8 cellular contexts compared by ENCODE assay signal in genomic region chr15:74615313-74616019, GRCh38. TPM values are rescaled to one million over a fixed set of nuclear protein-coding genes. Genes with fewer than 3 reads are reported as not detected.
A peak's percentile ranks its signal among the peaks of the same experiment; 100 is the strongest.
DNase-seq lines count a peak whose midpoint lies in the region; ATAC-seq and TF ChIP-seq lines count a peak whose summit lies in the region.

CLK3 (plus strand) TSS chr15:74615836; CDS start chr15:74619197, 3,361 bp downstream.

- H3K4me3 Mint-ChIP-seq in activated T-helper 17 cell treated with anti-CD3 and anti-CD28 coated beads, Interleukin-2, amount 50 U/mL, for 72 hours, result peak within 1 kb of the TSS; percentile 93
- peak within 1 kb of the TSS; percentile 94 for H3K4me3 Mint-ChIP-seq in natural killer cell

- peaks cover 53% of the 10 kb centered on the region for H3K36me3 Mint-ChIP-seq in activated T-helper 17 cell treated with anti-CD3 and anti-CD28 coated beads, Interleukin-2, amount 50 U/mL, for 72 hours (ENCODE audit: low read depth)
- no peaks in the 10 kb centered on the region for H3K36me3 Mint-ChIP-seq in natural killer cell

- POLR2A ChIA-PET in RWPE1 (lab: Yijun Ruan, JAX; ENCODE audit: low non-redundant PET), result interaction anchor here (0.6 to 1.6 kb wide), 2 partner anchors 75 to 132 kb away, joined by 3 to 4 read pairs; partner anchors contain the start of gene ARID3B

- CTCF ChIA-PET in RWPE1 (lab: Yijun Ruan, JAX), result interaction anchor here (0.6 to 0.7 kb wide), 3 partner anchors 155 to 689 kb away, joined by 3 to 4 read pairs (median 3); no protein-coding TSS in a partner anchor

- no peaks in the 10 kb centered on the region for H3K9me3 Mint-ChIP-seq in activated T-helper 17 cell treated with anti-CD3 and anti-CD28 coated beads, Interleukin-2, amount 50 U/mL, for 72 hours
- H3K9me3 Mint-ChIP-seq in natural killer cell, result no peaks in the 10 kb centered on the region

- H3K4me3 ChIP-seq in fibroblast of mammary gland (ENCODE audit: control insufficient read depth, low read depth, low read length), result peak within 1 kb of the TSS; percentile 94

- H3K27ac ChIP-seq in RWPE1, result peak within 1 kb of the TSS; percentile 92

- peaks cover 27% of the 10 kb centered on the region for H3K4me1 Mint-ChIP-seq in activated T-helper 17 cell treated with anti-CD3 and anti-CD28 coated beads, Interleukin-2, amount 50 U/mL, for 72 hours
- peaks cover 33 to 52% of the 10 kb centered on the region in 2 donors for H3K4me1 Mint-ChIP-seq in natural killer cell

- peak; percentile 73 for ATAC-seq in activated T-helper 17 cell treated with anti-CD3 and anti-CD28 coated beads, Interleukin-2, amount 50 U/mL, for 72 hours (replicated peaks)
- ATAC-seq in natural killer cell, result peak; percentile 76 to 88 (median 78)

- H3K27ac Mint-ChIP-seq in activated T-helper 17 cell treated with anti-CD3 and anti-CD28 coated beads, Interleukin-2, amount 50 U/mL, for 72 hours, result peak within 1 kb of the TSS; percentile 95
- H3K27ac Mint-ChIP-seq in natural killer cell, result peak within 1 kb of the TSS; percentile 94

- intact Hi-C loops in natural killer cell (cut with micrococcal nuclease), result loop anchor here (10.0 kb wide), 1 partner anchor 839 kb away; the partner anchor contains the start of gene SIN3A

- H3K27me3 Mint-ChIP-seq in activated T-helper 17 cell treated with anti-CD3 and anti-CD28 coated beads, Interleukin-2, amount 50 U/mL, for 72 hours, result no peaks in the 10 kb centered on the region
- no peaks in the 10 kb centered on the region for H3K27me3 Mint-ChIP-seq in natural killer cell (ENCODE audit: low read depth in 2 of 2)

- peak; percentile 97 for DNase-seq in Daoy (ENCODE audit: low read depth)
- peak; percentile 81 for DNase-seq in GOT3 (lab: John Stamatoyannopoulos, UW)
- peak; percentile 97 for DNase-seq in LoVo (ENCODE audit: low spot score)
- peak; percentile 94 for DNase-seq in RWPE1 (ENCODE audit: low spot score)
- peak; percentile 85 for DNase-seq in fibroblast of mammary gland (ENCODE audit: low read depth)
- DNase-seq in natural killer cell, result peak; percentile 98
- DNase-seq in stimulated activated naive CD4-positive, alpha-beta T cell treated with Interleukin-2 at 50 U/mL for 16 hours (lab: John Stamatoyannopoulos, UW), result peak; percentile 96

- no peak for TF ChIP-seq CTCF in RWPE1 (conservative IDR thresholded peaks at IDR 0.05; ENCODE audit: low read depth)
- TF ChIP-seq CTCF in fibroblast of mammary gland (conservative IDR thresholded peaks at IDR 0.05; ENCODE audit: control insufficient read depth, insufficient read depth, low read depth, low read length), result no peak
- TF ChIP-seq CTCF in natural killer cell (IDR thresholded peaks at IDR 0.05), result no peak

RNA-seq across cellular contexts. Expression of gene CLK3, which starts in this region (rescaled TPM):
- total RNA-seq in Daoy (2014; rRNA removed; shearing (Covaris generic)), result 55.2 and 57.4 TPM in 2 replicates
- total RNA-seq in activated T-helper 17 cell treated with anti-CD3 and anti-CD28 coated beads, Interleukin-2, amount 50 U/mL, for 72 hours, result 100 to 1,000 TPM; 117 to 179 TPM
- total RNA-seq in natural killer cell, result 100 to 1,000 TPM; 288 to 298 (median 293) TPM

Comparison
In these comparisons a context has a peak if more than half of its experiments do, and no peak if none do; other contexts are left out.
1. Peak in every context shown above with its lines: DNase-seq, ATAC-seq, H3K4me3 ChIP-seq and H3K27ac ChIP-seq.